ENCODE assay signal across 8 cellular contexts in the genomic region with DNA sequence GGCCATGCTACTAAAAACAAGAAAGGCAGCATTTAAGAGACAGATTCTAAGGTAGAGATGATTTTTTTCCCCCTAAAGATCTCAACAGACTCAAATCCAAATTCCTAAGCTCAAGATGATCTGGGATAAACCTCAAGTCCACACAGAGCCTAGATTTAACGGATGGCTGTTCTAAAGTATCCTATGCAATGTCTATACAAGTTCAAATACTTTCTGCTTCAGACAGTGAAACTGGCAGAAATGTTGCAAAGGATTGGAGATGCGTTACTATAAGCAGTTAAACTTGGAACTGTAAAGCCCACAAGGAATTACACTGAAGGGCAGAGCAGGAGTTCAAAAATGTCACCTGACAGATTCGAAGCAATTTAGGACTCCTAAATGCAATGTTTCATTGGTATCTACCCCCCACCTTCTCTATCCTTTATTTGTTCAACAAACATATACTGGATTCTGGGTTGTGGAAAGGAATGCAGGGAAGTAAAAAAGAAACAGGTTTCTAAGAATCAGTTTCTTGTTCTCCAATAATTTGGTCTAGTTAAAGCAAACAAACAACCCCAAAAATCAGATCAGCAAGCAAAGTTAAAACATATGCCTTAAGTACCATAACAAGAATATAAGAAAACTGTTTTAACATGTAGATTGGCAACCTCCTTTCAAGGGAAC. TPM values are rescaled to one million over a fixed set of nuclear protein-coding genes. Genes with fewer than 3 reads are reported as not detected.
DNase-seq lines count a peak whose midpoint lies in the region; ATAC-seq and TF ChIP-seq lines count a peak whose summit lies in the region.

No MANE protein-coding gene starts in this region.

- H3K4me3 ChIP-seq in BJ (ENCODE audit: low read depth, low read length) = peak overlapping the region; percentile 79
- H3K4me3 ChIP-seq in neural progenitor cell = peak overlapping the region; percentile 72

- peaks cover 2% of the 10 kb centered on the region for H3K27me3 Mint-ChIP-seq in neural progenitor cell (ENCODE audit: insufficient read depth, low read depth)

- no peaks in the 10 kb centered on the region for H3K9me3 ChIP-seq in neural progenitor cell (ENCODE audit: low read depth)

- peaks cover 24% of the 10 kb centered on the region for H4K20me1 ChIP-seq in neural progenitor cell (ENCODE audit: low read depth)

- no peak overlapping the region for H3K9ac ChIP-seq in neural progenitor cell

- DNase-seq in BJ (ENCODE audit: low read depth) = no peak
- no peak for DNase-seq in RWPE1 (ENCODE audit: low spot score)
- DNase-seq in epithelial cell of prostate (ENCODE audit: low read depth, low spot score) = no peak
- DNase-seq in neural progenitor cell (ENCODE audit: low spot score) = no peak
- no peak for DNase-seq in NCI-H1048 (lab: John Stamatoyannopoulos, UW)
- no peak for DNase-seq in NCI-H1436 (lab: John Stamatoyannopoulos, UW)
- DNase-seq in iPS-NIHi7 (ENCODE audit: extremely low spot score) = no peak

- H3K27ac ChIP-seq in RWPE1 (peak overlapping the region; percentile 89), epithelial cell of prostate (peak overlapping the region; percentile 88), neural progenitor cell (no peak overlapping the region)

- TF ChIP-seq CTCF in BJ (IDR thresholded peaks at IDR 0.05; ENCODE audit: insufficient read depth, low read depth, low read length) (no peak), RWPE1 (conservative IDR thresholded peaks at IDR 0.05; ENCODE audit: low read depth) (no peak), neural progenitor cell (IDR thresholded peaks at IDR 0.05) (no peak)

- peaks cover 22% of the 10 kb centered on the region for H3K4me1 Mint-ChIP-seq in neural progenitor cell

- H3K4me1 ChIP-seq in neural progenitor cell = peaks cover 6% of the 10 kb centered on the region

- no peaks in the 10 kb centered on the region for H3K36me3 Mint-ChIP-seq in neural progenitor cell

- peaks cover 46% of the 10 kb centered on the region for H3K79me2 ChIP-seq in neural progenitor cell (ENCODE audit: low read depth)

- peak overlapping the region; percentile 94 for H3K4me2 ChIP-seq in neural progenitor cell

- no peak overlapping the region for H3K27ac Mint-ChIP-seq in neural progenitor cell

- CTCF ChIA-PET in BJ (lab: Yijun Ruan, JAX) (interaction anchor here (0.6 to 1.3 kb wide), 3 partner anchors 11 to 652 kb away, joined by 3 to 5 read pairs (median 4); no protein-coding TSS in a partner anchor), RWPE1 (lab: Yijun Ruan, JAX) (interaction anchor here (0.6 kb wide), 1 partner anchor 893 kb away, joined by 3 read pairs; no protein-coding TSS in a partner anchor)

- H3K27me3 ChIP-seq in BJ (ENCODE audit: control insufficient read depth, insufficient read depth, low read length) (no peaks in the 10 kb centered on the region), neural progenitor cell (no peaks in the 10 kb centered on the region)

- H3K4me3 Mint-ChIP-seq in neural progenitor cell = peak overlapping the region; percentile 90

- POLR2A ChIA-PET in BJ (lab: Charles Lee) (no interaction called here), RWPE1 (lab: Yijun Ruan, JAX; ENCODE audit: low non-redundant PET) (no interaction called here)

- no peak overlapping the region for H2AFZ ChIP-seq in neural progenitor cell (replicated peaks)

- ATAC-seq in GM18861 (IDR thresholded peaks at IDR 0.05; ENCODE audit: unreplicated experiment) = no peak

- no peaks in the 10 kb centered on the region for H3K9me3 Mint-ChIP-seq in neural progenitor cell

- H3K36me3 ChIP-seq in BJ (ENCODE audit: control insufficient read depth, insufficient read depth, low read length) (no peaks in the 10 kb centered on the region), neural progenitor cell (no peaks in the 10 kb centered on the region)

- peaks cover 11% of the 10 kb centered on the region for H3F3A ChIP-seq in neural progenitor cell (ENCODE audit: low read depth)

RNA-seq across cellular contexts. Expression of a gene that starts 1.6 kb away (rescaled TPM):
- polyA plus RNA-seq in BJ (2011; rRNA removed) = 10.0 and 10.4 TPM in 2 replicates
- 9.9 and 10.5 TPM in 2 replicates for polyA minus RNA-seq in BJ (2011; rRNA and poly(A)+ RNA removed)
- 14.1 and 15.1 TPM in 2 replicates for total RNA-seq in neural progenitor cell (ENCODE audit: low replicate concordance)
